ENCODE assay signal across 1 cellular context in the genomic region with DNA sequence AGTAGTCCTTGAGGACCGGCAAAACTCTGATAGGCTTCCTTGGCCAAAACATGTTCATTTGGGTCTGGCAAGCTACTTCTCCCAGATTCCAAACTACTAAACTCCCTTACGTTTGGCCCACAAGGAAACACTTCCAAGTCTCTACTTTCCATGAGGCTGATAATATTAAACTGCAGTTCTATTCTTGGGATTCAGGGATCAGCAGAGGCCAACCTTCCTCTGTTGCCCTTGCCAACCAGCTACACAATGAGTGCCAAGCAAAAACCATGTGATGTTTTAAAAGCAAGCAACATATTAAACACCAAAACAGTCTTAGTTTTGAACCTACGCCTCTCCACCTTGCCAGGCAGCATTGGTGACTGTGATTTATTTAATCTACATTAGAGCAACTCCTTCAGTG.
TF ChIP-seq lines count a peak whose summit lies in the region.

No MANE protein-coding gene starts in this region.

TF ChIP-seq in endothelial cell of umbilical vein, 7 proteins besides CTCF, POLR2A, EP300 and RAD21 (continued from another document):
- TF ChIP-seq JUN (IDR thresholded peaks at IDR 0.05; ENCODE audit: borderline replicate concordance, insufficient read depth, insufficient read length, low read depth) = no peak
- no peak for TF ChIP-seq FOS (IDR thresholded peaks at IDR 0.05; ENCODE audit: borderline replicate concordance, insufficient read depth, low read length)
